Comparison of ENCODE assay signal across 1 cellular context in genomic region chr6:88963139-88964090, GRCh38.
TF ChIP-seq lines count a peak whose summit lies in the region.

Gene RNGTT, minus strand, starts transcription at chr6:88963618. Its CDS starts 209 bp downstream, at chr6:88963409.

TF ChIP-seq in HepG2, 621 proteins besides CTCF, POLR2A, EP300 and RAD21 (continued from another document):
- TF ChIP-seq, protein P1, sequence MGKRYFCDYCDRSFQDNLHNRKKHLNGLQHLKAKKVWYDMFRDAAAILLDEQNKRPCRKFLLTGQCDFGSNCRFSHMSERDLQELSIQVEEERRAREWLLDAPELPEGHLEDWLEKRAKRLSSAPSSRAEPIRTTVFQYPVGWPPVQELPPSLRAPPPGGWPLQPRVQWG (CRISPR knock-in tag; IDR thresholded peaks at IDR 0.05; ENCODE audit: borderline replicate concordance, low read depth): no peak
- TF ChIP-seq HOXD1 (CRISPR knock-in tag; IDR thresholded peaks at IDR 0.05) (peak; percentile 9; the same call in 1 of the 2 replicates), ZBTB8A (CRISPR knock-in tag; IDR thresholded peaks at IDR 0.05; ENCODE audit: borderline replicate concordance, low read depth) (no peak), ETV5 (CRISPR knock-in tag; IDR thresholded peaks at IDR 0.05; ENCODE audit: borderline replicate concordance) (peak; percentile 81), SOX13 (IDR thresholded peaks at IDR 0.05) (no peak), SOX13 (CRISPR knock-in tag; conservative IDR thresholded peaks at IDR 0.05 in 1 of 2, IDR thresholded peaks at IDR 0.05 in 1 of 2) (no peak; a peak in 1 of 4 replicates), RBM22 (optimal IDR thresholded peaks at IDR 0.05; ENCODE audit: low read length) (no peak), ZNF367 (CRISPR knock-in tag; IDR thresholded peaks at IDR 0.05; ENCODE audit: borderline replicate concordance) (no peak), ZNF660 (CRISPR knock-in tag; IDR thresholded peaks at IDR 0.05; ENCODE audit: borderline replicate concordance, low read depth) (no peak), DMAP1 (CRISPR knock-in tag; IDR thresholded peaks at IDR 0.05) (peak; percentile 52), ZNF138 (CRISPR knock-in tag; IDR thresholded peaks at IDR 0.05; ENCODE audit: low read depth) (no peak), ZNF629 (CRISPR knock-in tag; conservative IDR thresholded peaks at IDR 0.05) (0 out of 2 replicates have a peak, but pooled peaks have one; percentile 26), ZNF570 (CRISPR knock-in tag; IDR thresholded peaks at IDR 0.05; ENCODE audit: borderline replicate concordance) (no peak), ZNF646 (CRISPR knock-in tag; IDR thresholded peaks at IDR 0.05) (no peak), TBP (CRISPR knock-in tag; IDR thresholded peaks at IDR 0.05) (no peak)
- TF ChIP-seq, protein P2, sequence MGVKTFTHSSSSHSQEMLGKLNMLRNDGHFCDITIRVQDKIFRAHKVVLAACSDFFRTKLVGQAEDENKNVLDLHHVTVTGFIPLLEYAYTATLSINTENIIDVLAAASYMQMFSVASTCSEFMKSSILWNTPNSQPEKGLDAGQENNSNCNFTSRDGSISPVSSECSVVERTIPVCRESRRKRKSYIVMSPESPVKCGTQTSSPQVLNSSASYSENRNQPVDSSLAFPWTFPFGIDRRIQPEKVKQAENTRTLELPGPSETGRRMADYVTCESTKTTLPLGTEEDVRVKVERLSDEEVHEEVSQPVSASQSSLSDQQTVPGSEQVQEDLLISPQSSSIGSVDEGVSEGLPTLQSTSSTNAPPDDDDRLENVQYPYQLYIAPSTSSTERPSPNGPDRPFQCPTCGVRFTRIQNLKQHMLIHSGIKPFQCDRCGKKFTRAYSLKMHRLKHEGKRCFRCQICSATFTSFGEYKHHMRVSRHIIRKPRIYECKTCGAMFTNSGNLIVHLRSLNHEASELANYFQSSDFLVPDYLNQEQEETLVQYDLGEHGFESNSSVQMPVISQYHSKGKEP (CRISPR knock-in tag; IDR thresholded peaks at IDR 0.05): no peak
- TF ChIP-seq, protein P3, sequence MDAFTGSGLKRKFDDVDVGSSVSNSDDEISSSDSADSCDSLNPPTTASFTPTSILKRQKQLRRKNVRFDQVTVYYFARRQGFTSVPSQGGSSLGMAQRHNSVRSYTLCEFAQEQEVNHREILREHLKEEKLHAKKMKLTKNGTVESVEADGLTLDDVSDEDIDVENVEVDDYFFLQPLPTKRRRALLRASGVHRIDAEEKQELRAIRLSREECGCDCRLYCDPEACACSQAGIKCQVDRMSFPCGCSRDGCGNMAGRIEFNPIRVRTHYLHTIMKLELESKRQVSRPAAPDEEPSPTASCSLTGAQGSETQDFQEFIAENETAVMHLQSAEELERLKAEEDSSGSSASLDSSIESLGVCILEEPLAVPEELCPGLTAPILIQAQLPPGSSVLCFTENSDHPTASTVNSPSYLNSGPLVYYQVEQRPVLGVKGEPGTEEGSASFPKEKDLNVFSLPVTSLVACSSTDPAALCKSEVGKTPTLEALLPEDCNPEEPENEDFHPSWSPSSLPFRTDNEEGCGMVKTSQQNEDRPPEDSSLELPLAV (CRISPR knock-in tag; conservative IDR thresholded peaks at IDR 0.05; ENCODE audit: low read depth): no peak
- TF ChIP-seq, protein P4, sequence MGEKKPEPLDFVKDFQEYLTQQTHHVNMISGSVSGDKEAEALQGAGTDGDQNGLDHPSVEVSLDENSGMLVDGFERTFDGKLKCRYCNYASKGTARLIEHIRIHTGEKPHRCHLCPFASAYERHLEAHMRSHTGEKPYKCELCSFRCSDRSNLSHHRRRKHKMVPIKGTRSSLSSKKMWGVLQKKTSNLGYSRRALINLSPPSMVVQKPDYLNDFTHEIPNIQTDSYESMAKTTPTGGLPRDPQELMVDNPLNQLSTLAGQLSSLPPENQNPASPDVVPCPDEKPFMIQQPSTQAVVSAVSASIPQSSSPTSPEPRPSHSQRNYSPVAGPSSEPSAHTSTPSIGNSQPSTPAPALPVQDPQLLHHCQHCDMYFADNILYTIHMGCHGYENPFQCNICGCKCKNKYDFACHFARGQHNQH (CRISPR knock-in tag; IDR thresholded peaks at IDR 0.05): peak; percentile 60
- TF ChIP-seq, protein P5, sequence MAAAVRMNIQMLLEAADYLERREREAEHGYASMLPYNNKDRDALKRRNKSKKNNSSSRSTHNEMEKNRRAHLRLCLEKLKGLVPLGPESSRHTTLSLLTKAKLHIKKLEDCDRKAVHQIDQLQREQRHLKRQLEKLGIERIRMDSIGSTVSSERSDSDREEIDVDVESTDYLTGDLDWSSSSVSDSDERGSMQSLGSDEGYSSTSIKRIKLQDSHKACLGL (CRISPR knock-in tag; IDR thresholded peaks at IDR 0.05): no peak
